In genomic region chr7:3649250-3649649, GRCh38 we compare ENCODE assay signal across 18 cellular contexts.
DNase-seq lines count a peak whose midpoint lies in the region; ATAC-seq and TF ChIP-seq lines count a peak whose summit lies in the region.
"Had no signal": no experiment of that assay in that cellular context is flagged by ENCODE, and none has a peak within 500 bp of the region (broad histone marks: within the 10 kb centered on the region; RNA-seq: fewer than 3 reads in every experiment).

No MANE protein-coding gene starts in this region.

- peak; percentile 51 for TF ChIP-seq CTCF in endodermal cell (conservative IDR thresholded peaks at IDR 0.05)
- peak; percentile 52 for TF ChIP-seq CTCF in retinal pigment epithelial cell (conservative IDR thresholded peaks at IDR 0.05; ENCODE audit: low read depth, low read length)
- TF ChIP-seq CTCF in right atrium auricular region (IDR thresholded peaks at IDR 0.05): no peak

- H3K9ac ChIP-seq in endodermal cell (ENCODE audit: extremely low read depth, low read length, poor library complexity, severe bottlenecking): no peak overlapping the region

- H3K9me3 Mint-ChIP-seq in endodermal cell: no peaks in the 10 kb centered on the region

- H3K4me1 Mint-ChIP-seq in endodermal cell: peaks cover 6% of the 10 kb centered on the region

- peaks cover 3% of the 10 kb centered on the region for H3K27me3 Mint-ChIP-seq in endodermal cell (ENCODE audit: insufficient read depth)

- H3K4me1 ChIP-seq in endodermal cell (ENCODE audit: control insufficient read depth, insufficient read depth, low read length) (no peaks in the 10 kb centered on the region), right atrium auricular region (no peaks in the 10 kb centered on the region)
- H3K4me1 ChIP-seq: transverse colon had no signal

- ATAC-seq in HG02759 (IDR thresholded peaks at IDR 0.05; ENCODE audit: unreplicated experiment): no peak
- ATAC-seq: sciatic nerve had no signal

- H3K27me3 ChIP-seq in endodermal cell (ENCODE audit: control insufficient read depth, insufficient read depth, low read length, poor library complexity, severe bottlenecking) (no peaks in the 10 kb centered on the region), right atrium auricular region (no peaks in the 10 kb centered on the region)
- H3K27me3 ChIP-seq: transverse colon had no signal

- DNase-seq in DMS53 (lab: John Stamatoyannopoulos, UW) (peak; percentile 5), DMS53 treated with DMSO at 0.1 percent for 48 hours (lab: John Stamatoyannopoulos, UW; ENCODE audit: unreplicated experiment) (no peak), RKO (ENCODE audit: low spot score) (peak; percentile 13), endodermal cell (no peak), retinal pigment epithelial cell (ENCODE audit: low read depth) (no peak), right atrium auricular region (ENCODE audit: low spot score) (no peak), 8988T (no peak)
- DNase-seq: amygdala; GOT3; NCI-H2029 treated with DMSO at 0.1 percent for 48 hours; NCI-H774; SHP77; stimulated activated CD4-positive, alpha-beta T cell treated with anti-CD3 and anti-CD28 coated beads, Interleukin-4, amount 100 ng/mL, for 24 hours; T-helper 9 cell; transverse colon had no signal

- peaks cover 6% of the 10 kb centered on the region for H3K36me3 Mint-ChIP-seq in endodermal cell (ENCODE audit: low read depth)

- H3K36me3 ChIP-seq in endodermal cell (ENCODE audit: control insufficient read depth, insufficient read depth, low read length) (no peaks in the 10 kb centered on the region), right atrium auricular region (no peaks in the 10 kb centered on the region)
- H3K36me3 ChIP-seq: transverse colon had no signal

- H3K9me3 ChIP-seq in endodermal cell (ENCODE audit: control insufficient read depth, low read length): no peaks in the 10 kb centered on the region
- H3K9me3 ChIP-seq in right atrium auricular region: no peaks in the 10 kb centered on the region
- H3K9me3 ChIP-seq: transverse colon had no signal

- no peak overlapping the region for H3K4me3 ChIP-seq in endodermal cell (ENCODE audit: low read length)
- H3K4me3 ChIP-seq in retinal pigment epithelial cell (ENCODE audit: low read length): no peak overlapping the region
- H3K4me3 ChIP-seq in right atrium auricular region: no peak overlapping the region
- H3K4me3 ChIP-seq: lung, transverse colon had no signal

- 64 to 97% methylated on average over 1 to 2 of the region's 2 CpGs for WGBS in endodermal cell (ENCODE audit: insufficient coverage in 1 of 2, insufficient read length in 1 of 2), 2 experiments

- H3K27ac ChIP-seq in endodermal cell (ENCODE audit: low read depth, low read length) (no peak overlapping the region), right atrium auricular region (no peak overlapping the region)
- H3K27ac ChIP-seq: transverse colon had no signal

- no peak overlapping the region for H3K27ac Mint-ChIP-seq in endodermal cell

- H3K4me3 Mint-ChIP-seq in endodermal cell: no peak overlapping the region

Comparison
In these comparisons a context has a peak if more than half of its experiments do, and no peak if none do; other contexts are left out.
1. DNase-seq: peak in DMS53 (single experiment) and RKO (single experiment); none in DMS53 treated with DMSO at 0.1 percent for 48 hours (single experiment), endodermal cell (single experiment), retinal pigment epithelial cell (single experiment), right atrium auricular region (single experiment) and 8988T (single experiment).
2. CTCF ChIP-seq: peak in endodermal cell (single experiment) and retinal pigment epithelial cell (single experiment); none in right atrium auricular region (0 of 2).